8 cellular contexts compared by ENCODE assay signal in genomic region chr1:146376708-146377496, GRCh38.
DNase-seq lines count a peak whose midpoint lies in the region; ATAC-seq and TF ChIP-seq lines count a peak whose summit lies in the region.
"Not testable (repeated sequence)": the region's sequence is repeated elsewhere in the genome, so short reads cannot be mapped to it uniquely, and the experiment has no call there.

No MANE protein-coding gene starts in this region.

- peak; percentile 82 for ATAC-seq in CD8-positive, alpha-beta T cell
- ATAC-seq in GM19463 (IDR thresholded peaks at IDR 0.05; ENCODE audit: unreplicated experiment) = peak; percentile 89
- ATAC-seq in activated CD8-positive, alpha-beta T cell treated with anti-CD3 and anti-CD28 coated beads for 36 hours = peak; percentile 96

- H3K27me3 Mint-ChIP-seq in CD8-positive, alpha-beta T cell (ENCODE audit: low read depth); activated CD8-positive, alpha-beta T cell treated with anti-CD3 and anti-CD28 coated beads for 36 hours: not testable (repeated sequence)

- H3K27ac ChIP-seq in CD8-positive, alpha-beta T cell (ENCODE audit: low read depth, low read length) = peak overlapping the region; percentile 62
- H3K27ac ChIP-seq in HL-60 (replicated peaks) = peak overlapping the region; percentile 87

- not testable (repeated sequence) for H3K36me3 Mint-ChIP-seq in CD8-positive, alpha-beta T cell; activated CD8-positive, alpha-beta T cell treated with anti-CD3 and anti-CD28 coated beads for 36 hours (ENCODE audit: low read depth)

- H3K27me3 ChIP-seq in CD8-positive, alpha-beta T cell (ENCODE audit: insufficient read depth, low read length); HL-60 (ENCODE audit: insufficient read depth, poor library complexity, severe bottlenecking): not testable (repeated sequence)

- not testable (repeated sequence) for H3K9me3 Mint-ChIP-seq in CD8-positive, alpha-beta T cell; activated CD8-positive, alpha-beta T cell treated with anti-CD3 and anti-CD28 coated beads for 36 hours

- peak overlapping the region; percentile 92 for H3K4me3 Mint-ChIP-seq in CD8-positive, alpha-beta T cell
- peak overlapping the region; percentile 81 for H3K4me3 Mint-ChIP-seq in activated CD8-positive, alpha-beta T cell treated with anti-CD3 and anti-CD28 coated beads for 36 hours

- H3K4me1 Mint-ChIP-seq in CD8-positive, alpha-beta T cell (ENCODE audit: low read depth) = peaks cover 17% of the 10 kb centered on the region
- peaks cover 16% of the 10 kb centered on the region for H3K4me1 Mint-ChIP-seq in activated CD8-positive, alpha-beta T cell treated with anti-CD3 and anti-CD28 coated beads for 36 hours (ENCODE audit: low read depth)

- intact Hi-C loops in CD8-positive, alpha-beta T cell (cut with DNase I, micrococcal nuclease); activated CD8-positive, alpha-beta T cell treated with anti-CD3 and anti-CD28 coated beads for 36 hours (cut with micrococcal nuclease): not testable (repeated sequence)

- H3K36me3 ChIP-seq in CD8-positive, alpha-beta T cell (ENCODE audit: insufficient read depth, low read length) = not testable (repeated sequence)

- POLR2A ChIA-PET in CD8-positive, alpha-beta T cell (lab: Charles Lee) = interaction anchor here (0.9 kb wide), 1 partner anchor 18 kb away, joined by 3 read pairs; no protein-coding TSS in a partner anchor
- POLR2A ChIA-PET in activated CD8-positive, alpha-beta T cell treated with anti-CD3 and anti-CD28 coated beads for 36 hours (lab: Charles Lee) = interaction anchor here (1.7 kb wide), 2 partner anchors 10 to 708 kb away, joined by 6 to 15 read pairs; no protein-coding TSS in a partner anchor

- not testable (repeated sequence) for H3K9me3 ChIP-seq in CD8-positive, alpha-beta T cell (ENCODE audit: low read length)

- H3K4me3 ChIP-seq in CD8-positive, alpha-beta T cell (ENCODE audit: low read depth, low read length) = peak overlapping the region; percentile 36
- peak overlapping the region; percentile 31 for H3K4me3 ChIP-seq in HL-60 (replicated peaks; ENCODE audit: insufficient read depth, low read length)

- not testable (repeated sequence) for H3K4me1 ChIP-seq in CD8-positive, alpha-beta T cell (ENCODE audit: insufficient read depth, low read length)

- peak overlapping the region; percentile 100 for H3K27ac Mint-ChIP-seq in CD8-positive, alpha-beta T cell
- H3K27ac Mint-ChIP-seq in activated CD8-positive, alpha-beta T cell treated with anti-CD3 and anti-CD28 coated beads for 36 hours = peak overlapping the region; percentile 95

- TF ChIP-seq CTCF in CD8-positive, alpha-beta T cell (IDR thresholded peaks at IDR 0.05); HL-60 (IDR thresholded peaks at IDR 0.05; ENCODE audit: insufficient read depth, low read length); activated CD8-positive, alpha-beta T cell treated with anti-CD3 and anti-CD28 coated beads for 36 hours (IDR thresholded peaks at IDR 0.05): not testable (repeated sequence)

- peak; percentile 48 to 82 (median 68) for DNase-seq in CD8-positive, alpha-beta T cell
- DNase-seq in HL-60 (ENCODE audit: low read depth in 1 of 2, low spot score in 1 of 2) = peak; percentile 85 to 91
- peak; percentile 98 for DNase-seq in NCI-H82 treated with DMSO at 0.1 percent for 48 hours (lab: John Stamatoyannopoulos, UW; ENCODE audit: unreplicated experiment)
- DNase-seq in activated CD8-positive, alpha-beta T cell treated with anti-CD3 and anti-CD28 coated beads for 36 hours = peak; percentile 88
- peak; percentile 63 for DNase-seq in effector CD4-positive, alpha-beta T cell
- DNase-seq in medulla oblongata (ENCODE audit: extremely low spot score) = peak; percentile 94
- peak; percentile 39 to 64 (median 53) for DNase-seq in stimulated activated CD4-positive, alpha-beta T cell treated with anti-CD3 and anti-CD28 coated beads, TNF-alpha, amount 100 ng/mL, for 4 hours (ENCODE audit: low read depth in 3 of 3)

- CTCF ChIA-PET in CD8-positive, alpha-beta T cell (lab: Charles Lee) = not testable (repeated sequence)
- CTCF ChIA-PET in activated CD8-positive, alpha-beta T cell treated with anti-CD3 and anti-CD28 coated beads for 36 hours (lab: Charles Lee) = interaction anchor here (0.6 kb wide), 1 partner anchor 10 kb away, joined by 3 read pairs; no protein-coding TSS in a partner anchor

Comparison
In these comparisons a context has a peak if more than half of its experiments do, and no peak if none do; other contexts are left out.
1. Peak in every context shown above with its lines: DNase-seq, ATAC-seq, H3K4me3 ChIP-seq and H3K27ac ChIP-seq.